In the genomic region with DNA sequence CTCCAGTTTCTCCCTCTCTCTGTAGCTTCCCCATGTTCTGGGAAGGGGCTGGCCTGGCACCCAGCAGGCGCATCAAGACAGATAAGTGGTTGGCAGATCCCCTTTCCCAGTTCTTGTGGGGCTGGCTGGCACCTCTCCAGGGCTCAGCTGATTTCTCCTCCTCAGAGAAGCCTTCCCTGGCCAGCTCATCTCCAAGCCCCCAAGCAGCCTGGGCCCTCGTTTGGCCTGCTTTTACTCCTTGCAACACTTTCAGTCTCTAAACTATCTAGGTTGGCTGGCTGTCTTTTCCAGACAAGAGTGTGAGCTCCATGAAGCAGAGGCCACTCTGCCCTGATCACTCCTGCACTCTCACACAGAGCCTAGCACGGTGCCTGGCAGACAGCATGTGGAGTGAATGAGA, we compare ENCODE assay signal across 16 cellular contexts. TPM values are rescaled to one million over a fixed set of nuclear protein-coding genes. Genes with fewer than 3 reads are reported as not detected.
DNase-seq lines count a peak whose midpoint lies in the region; ATAC-seq, FAIRE-seq and TF ChIP-seq lines count a peak whose summit lies in the region.
"Had no signal": no experiment of that assay in that cellular context is flagged by ENCODE, and none has a peak within 500 bp of the region (broad histone marks: within the 10 kb centered on the region; RNA-seq: fewer than 3 reads in every experiment).

No MANE protein-coding gene starts in this region.

- H3K9me1 ChIP-seq in endothelial cell of umbilical vein (replicated peaks; ENCODE audit: control insufficient read depth, extremely low read depth, insufficient read depth, low read length) = no peaks in the 10 kb centered on the region

- H3K4me3 ChIP-seq in endothelial cell of umbilical vein (replicated peaks in 1 of 3; ENCODE audit: insufficient read depth in 1 of 3, low read depth in 1 of 3, low read length in 3 of 3) (no peak overlapping the region), neuronal stem cell (ENCODE audit: low read length in 2 of 2) (no peak overlapping the region)
- H3K4me3 ChIP-seq: GM12878 had no signal

- H3K9me3 ChIP-seq in endothelial cell of umbilical vein (replicated peaks; ENCODE audit: control insufficient read depth, insufficient read depth, low read length) (no peaks in the 10 kb centered on the region), neuronal stem cell (replicated peaks in 1 of 2; ENCODE audit: control insufficient read depth in 2 of 2, insufficient read depth in 1 of 2, low read depth in 1 of 2, low read length in 2 of 2) (no peaks in the 10 kb centered on the region)
- H3K9me3 ChIP-seq: Caco-2 had no signal

- H2BK15ac ChIP-seq in neuronal stem cell (ENCODE audit: low read length) = no peak overlapping the region

- peaks cover 46% of the 10 kb centered on the region for H3K79me2 ChIP-seq in endothelial cell of umbilical vein (ENCODE audit: control insufficient read depth, insufficient read depth, low read length)

- no CpG with 5 or more reads among the region's 3 CpGs for WGBS in neuronal stem cell (ENCODE audit: extremely low coverage in 2 of 2, insufficient read length in 2 of 2, insufficient replicate concordance in 1 of 2), 2 donors

- H2AK5ac ChIP-seq in neuronal stem cell (ENCODE audit: low read depth, low read length) = no peak overlapping the region

- peaks cover 22% of the 10 kb centered on the region for H3K79me1 ChIP-seq in neuronal stem cell (ENCODE audit: low read depth, low read length)

- no peak overlapping the region for H2BK12ac ChIP-seq in neuronal stem cell (ENCODE audit: low read length)

- no peak overlapping the region for H3K23ac ChIP-seq in neuronal stem cell (ENCODE audit: low read depth, low read length, poor library complexity)

- H3K9me3 Mint-ChIP-seq in stimulated activated naive CD8-positive, alpha-beta T cell treated with anti-CD3 and anti-CD28 coated beads, Interleukin-15, amount 100 ng/mL, for 72 hours = no peaks in the 10 kb centered on the region
- H3K9me3 Mint-ChIP-seq: natural killer cell treated with Interleukin-12 subunit alpha and Interleukin-12 subunit beta and Interleukin-15 and Interleukin-18, amount 100 ng/mL, for 72 hours had no signal

- H3K4me3 Mint-ChIP-seq in stimulated activated naive CD8-positive, alpha-beta T cell treated with anti-CD3 and anti-CD28 coated beads, Interleukin-15, amount 100 ng/mL, for 72 hours = no peak overlapping the region
- H3K4me3 Mint-ChIP-seq: natural killer cell treated with Interleukin-12 subunit alpha and Interleukin-12 subunit beta and Interleukin-15 and Interleukin-18, amount 100 ng/mL, for 72 hours had no signal

- no peak for TF ChIP-seq POLR2A in endothelial cell of umbilical vein (IDR thresholded peaks at IDR 0.05; ENCODE audit: low read depth, low read length)

- H3K4me1 ChIP-seq in endothelial cell of umbilical vein (ENCODE audit: control insufficient read depth, extremely low read depth, insufficient read depth, low read length) (peaks cover 21% of the 10 kb centered on the region), neuronal stem cell (ENCODE audit: control insufficient read depth in 2 of 2, insufficient read depth in 1 of 2, low read depth in 1 of 2, low read length in 2 of 2) (no peaks in the 10 kb centered on the region)
- H3K4me1 ChIP-seq: Caco-2 had no signal

- peak overlapping the region; percentile 44 for H3K27ac ChIP-seq in endothelial cell of umbilical vein (ENCODE audit: insufficient read depth, low read depth, low read length)
- no peak overlapping the region for H3K27ac ChIP-seq in neuronal stem cell (replicated peaks; ENCODE audit: low read length)

- H3K4me2 ChIP-seq in endothelial cell of umbilical vein (ENCODE audit: insufficient read depth, low read length) (no peak overlapping the region), neuronal stem cell (ENCODE audit: insufficient read depth, low read length, poor library complexity, severe bottlenecking) (no peak overlapping the region)

- H3K18ac ChIP-seq in neuronal stem cell (ENCODE audit: low read length) = no peak overlapping the region

- no peak for FAIRE-seq in endothelial cell of umbilical vein (lab: Jason Lieb, UNC)
- FAIRE-seq: GM12878 had no signal

- H3K27me3 ChIP-seq in endothelial cell of umbilical vein (ENCODE audit: control insufficient read depth in 2 of 2, insufficient read depth in 2 of 2, low read length in 2 of 2) (no peaks in the 10 kb centered on the region), neuronal stem cell (ENCODE audit: control insufficient read depth in 3 of 3, insufficient read depth in 3 of 3, low read depth in 1 of 3, low read length in 3 of 3) (no peaks in the 10 kb centered on the region)

- H2BK5ac ChIP-seq in neuronal stem cell (ENCODE audit: low read length) = no peak overlapping the region

- H3K14ac ChIP-seq in neuronal stem cell (ENCODE audit: low read length) = no peak overlapping the region

- no peak overlapping the region for H4K8ac ChIP-seq in neuronal stem cell (ENCODE audit: low read depth, low read length)

- peaks cover 40% of the 10 kb centered on the region for H3K4me1 Mint-ChIP-seq in stimulated activated naive CD8-positive, alpha-beta T cell treated with anti-CD3 and anti-CD28 coated beads, Interleukin-15, amount 100 ng/mL, for 72 hours

- no peak overlapping the region for H3K9ac ChIP-seq in endothelial cell of umbilical vein (replicated peaks; ENCODE audit: extremely low read depth, insufficient read depth, low read length)
- no peak overlapping the region for H3K9ac ChIP-seq in neuronal stem cell (ENCODE audit: low read depth, low read length, poor library complexity)

- DNase-seq in stimulated activated naive CD8-positive, alpha-beta T cell treated with anti-CD3 and anti-CD28 coated beads, Interleukin-15, amount 100 ng/mL, for 72 hours = no peak
- DNase-seq in stimulated activated naive CD8-positive, alpha-beta T cell treated with anti-CD3 and anti-CD28 coated beads, Interleukin-15, Interleukin-2, amounts not matched to agents 100 U/mL and 50 U/mL, for 24 hours = no peak
- no peak for DNase-seq in endothelial cell of umbilical vein (ENCODE audit: low read depth, low spot score)
- DNase-seq in neuronal stem cell (ENCODE audit: low spot score) = no peak
- no peak for DNase-seq in superior temporal gyrus (ENCODE audit: extremely low spot score)
- no peak for DNase-seq in G401 (ENCODE audit: low spot score)
- no peak for DNase-seq in GM19240 (ENCODE audit: insufficient read length, low spot score)
- DNase-seq in kidney tubule cell (ENCODE audit: low spot score) = no peak
- DNase-seq: activated CD4-positive, alpha-beta T cell treated with anti-CD3 and anti-CD28 coated beads for 1 hour; activated naive CD4-positive, alpha-beta T cell treated with anti-CD3 and anti-CD28 coated beads, Interleukin-2, amount 50 U/mL, for 16 hours; Caco-2; effector CD4-positive, alpha-beta T cell; NCI-H2227 treated with DMSO at 0.1 percent for 48 hours had no signal

- TF ChIP-seq CTCF in endothelial cell of umbilical vein (IDR thresholded peaks at IDR 0.05; ENCODE audit: extremely low read depth in 1 of 2, insufficient read depth in 1 of 2, low read depth in 1 of 2, low read length in 2 of 2) = no peak

- no peak overlapping the region for H2BK120ac ChIP-seq in neuronal stem cell (ENCODE audit: low read depth, low read length)

- intact Hi-C loops in endothelial cell of umbilical vein (cut with micrococcal nuclease) = no loop called here

- BruUV-seq in endothelial cell of umbilical vein (replicated peaks; lab: Mats Ljungman, UMichigan) = no TSS peak

- CTCF ChIA-PET in endothelial cell of umbilical vein (lab: Charles Lee) = interaction anchor here (1.2 to 1.4 kb wide), 2 partner anchors 9 to 10 kb away, joined by 3 read pairs; no protein-coding TSS in a partner anchor

- dilution Hi-C loops in endothelial cell of umbilical vein (cut with MboI; ENCODE audit: extremely low pct_ligation_motif_present, low sequenced_read_pairs) = no loop called here

- peak overlapping the region; percentile 54 to 80 for H3K27ac Mint-ChIP-seq in stimulated activated naive CD8-positive, alpha-beta T cell treated with anti-CD3 and anti-CD28 coated beads, Interleukin-15, amount 100 ng/mL, for 72 hours
- H3K27ac Mint-ChIP-seq: natural killer cell treated with Interleukin-12 subunit alpha and Interleukin-12 subunit beta and Interleukin-15 and Interleukin-18, amount 100 ng/mL, for 72 hours had no signal

- ATAC-seq in stimulated activated naive CD8-positive, alpha-beta T cell treated with anti-CD3 and anti-CD28 coated beads, Interleukin-15, amount 100 ng/mL, for 72 hours = no peak
- ATAC-seq in stimulated activated naive CD8-positive, alpha-beta T cell treated with anti-CD3 and anti-CD28 coated beads, Interleukin-15, Interleukin-2, amounts not matched to agents 100 U/mL and 50 U/mL, for 24 hours = no peak
- ATAC-seq: GM12878; natural killer cell treated with Interleukin-12 subunit alpha and Interleukin-12 subunit beta and Interleukin-15 and Interleukin-18, amount 100 ng/mL, for 72 hours; Panc1 had no signal

- H3K27me3 Mint-ChIP-seq in stimulated activated naive CD8-positive, alpha-beta T cell treated with anti-CD3 and anti-CD28 coated beads, Interleukin-15, amount 100 ng/mL, for 72 hours = no peaks in the 10 kb centered on the region
- H3K27me3 Mint-ChIP-seq: natural killer cell treated with Interleukin-12 subunit alpha and Interleukin-12 subunit beta and Interleukin-15 and Interleukin-18, amount 100 ng/mL, for 72 hours had no signal

- H2AFZ ChIP-seq in endothelial cell of umbilical vein (ENCODE audit: low read depth, low read length) (no peak overlapping the region), neuronal stem cell (ENCODE audit: low read length) (no peak overlapping the region)

- peaks cover 8% of the 10 kb centered on the region for H4K20me1 ChIP-seq in endothelial cell of umbilical vein (replicated peaks; ENCODE audit: control insufficient read depth, extremely low read depth, insufficient read depth, low read length)

- H3K36me3 ChIP-seq in endothelial cell of umbilical vein (ENCODE audit: control insufficient read depth in 2 of 2, extremely low read depth in 1 of 2, insufficient read depth in 2 of 2, low read length in 2 of 2) (peaks cover 18 to 21% of the 10 kb centered on the region in 2 experiments), neuronal stem cell (replicated peaks in 1 of 2; ENCODE audit: control insufficient read depth in 2 of 2, insufficient read depth in 2 of 2, low read length in 2 of 2) (peaks cover 45 to 100% of the 10 kb centered on the region in 2 donors)

- no peak overlapping the region for H3K4ac ChIP-seq in neuronal stem cell (ENCODE audit: low read length)

- H4K91ac ChIP-seq in neuronal stem cell (ENCODE audit: low read depth, low read length, poor library complexity) = peak overlapping the region; percentile 25

- POLR2A ChIA-PET in endothelial cell of umbilical vein (lab: Charles Lee) = no interaction called here

- in situ Hi-C loops in G401 (cut with HindIII; ENCODE audit: low sequenced_read_pairs) = no loop called here

RNA-seq across cellular contexts. Expression of a gene that starts 13.5 kb away (rescaled TPM):
- total RNA-seq in endothelial cell of umbilical vein = 142 and 147 TPM in 2 replicates
- polyA plus RNA-seq in endothelial cell of umbilical vein = 74.1 and 89.3 TPM in 2 replicates
- 91.8 and 107 TPM in 2 replicates for polyA plus RNA-seq in endothelial cell of umbilical vein (2011; cell fraction: cytosol; rRNA removed)
- 336 and 348 TPM in 2 replicates for polyA plus RNA-seq in endothelial cell of umbilical vein (2011; cell fraction: nucleus; rRNA removed)
- polyA plus RNA-seq in endothelial cell of umbilical vein (2012) = 85.0 and 114 TPM in 2 replicates
- 107 and 109 TPM in 2 replicates for polyA minus RNA-seq in endothelial cell of umbilical vein
- 65.6 TPM for polyA minus RNA-seq in endothelial cell of umbilical vein (2011; cell fraction: cytosol; rRNA and poly(A)+ RNA removed)
- polyA minus RNA-seq in endothelial cell of umbilical vein (2011; cell fraction: nucleus; rRNA and poly(A)+ RNA removed) = 158 and 178 TPM in 2 replicates
- 191 TPM for polyA plus RNA-seq in neuronal stem cell (2013, experiment 1 of 2)
- 193 TPM for polyA plus RNA-seq in neuronal stem cell (2013, experiment 2 of 2)
- 912 and 1,162 TPM in 2 replicates for total RNA-seq in G401 (2014; rRNA removed; shearing (Covaris generic))
